1 cellular context compared by ENCODE assay signal in the genomic region with DNA sequence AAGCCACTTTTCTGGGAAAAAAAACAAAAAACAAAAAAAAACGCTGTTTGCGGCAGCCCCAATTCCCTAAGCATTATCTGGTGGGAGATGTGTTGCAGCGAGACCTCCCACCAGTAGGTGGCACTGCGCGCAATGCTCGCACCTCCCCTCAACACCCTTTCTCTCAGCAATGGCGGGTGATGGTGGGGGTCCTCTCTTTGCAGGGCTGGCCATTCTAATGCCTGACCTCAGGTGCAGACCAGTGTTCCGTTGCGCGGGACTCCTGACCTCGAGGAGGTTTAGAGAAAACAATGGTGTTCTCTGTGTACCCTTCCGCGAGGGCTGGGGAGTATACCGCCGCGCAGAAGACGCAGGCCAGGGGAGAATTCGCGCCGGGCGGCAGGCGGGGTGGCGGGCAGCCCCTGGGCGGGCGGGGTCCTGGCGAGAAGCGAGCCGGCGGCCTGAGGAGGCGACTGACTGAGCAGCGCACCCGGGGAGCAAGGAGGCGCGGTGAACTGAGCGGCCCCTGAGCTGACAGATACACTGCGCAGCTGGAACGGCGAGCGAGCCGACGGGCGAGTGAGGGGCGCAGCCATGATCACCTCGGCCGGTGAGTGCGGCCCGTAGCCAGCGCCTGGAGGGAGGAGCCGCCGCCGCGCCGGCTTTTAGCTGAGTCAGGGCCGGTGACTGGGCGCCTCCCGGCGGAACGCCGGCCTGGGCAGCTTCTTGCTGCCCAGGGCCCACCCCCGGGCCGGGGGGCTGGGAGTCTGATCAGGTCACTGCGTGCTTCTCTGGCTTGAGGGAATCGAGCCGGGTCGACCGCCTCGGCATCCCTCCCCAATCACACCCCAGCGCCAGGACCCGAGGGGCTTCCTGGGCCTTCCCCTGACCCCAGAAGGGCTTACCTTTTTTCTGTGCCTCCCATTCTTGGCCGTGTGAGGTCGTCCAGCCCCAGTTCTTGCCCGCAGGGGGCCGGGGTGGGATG.
A peak's percentile ranks its signal among the peaks of the same experiment; 100 is the strongest.
TF ChIP-seq lines count a peak whose summit lies in the region.

A gene (plus strand): TSS at position 415 of the 964 bp plus-strand sequence. CDS start 159 bp downstream, at position 574.

TF ChIP-seq in GM23338, 12 proteins besides CTCF, POLR2A, EP300 and RAD21 (continued from another document):
- TF ChIP-seq, protein P1, sequence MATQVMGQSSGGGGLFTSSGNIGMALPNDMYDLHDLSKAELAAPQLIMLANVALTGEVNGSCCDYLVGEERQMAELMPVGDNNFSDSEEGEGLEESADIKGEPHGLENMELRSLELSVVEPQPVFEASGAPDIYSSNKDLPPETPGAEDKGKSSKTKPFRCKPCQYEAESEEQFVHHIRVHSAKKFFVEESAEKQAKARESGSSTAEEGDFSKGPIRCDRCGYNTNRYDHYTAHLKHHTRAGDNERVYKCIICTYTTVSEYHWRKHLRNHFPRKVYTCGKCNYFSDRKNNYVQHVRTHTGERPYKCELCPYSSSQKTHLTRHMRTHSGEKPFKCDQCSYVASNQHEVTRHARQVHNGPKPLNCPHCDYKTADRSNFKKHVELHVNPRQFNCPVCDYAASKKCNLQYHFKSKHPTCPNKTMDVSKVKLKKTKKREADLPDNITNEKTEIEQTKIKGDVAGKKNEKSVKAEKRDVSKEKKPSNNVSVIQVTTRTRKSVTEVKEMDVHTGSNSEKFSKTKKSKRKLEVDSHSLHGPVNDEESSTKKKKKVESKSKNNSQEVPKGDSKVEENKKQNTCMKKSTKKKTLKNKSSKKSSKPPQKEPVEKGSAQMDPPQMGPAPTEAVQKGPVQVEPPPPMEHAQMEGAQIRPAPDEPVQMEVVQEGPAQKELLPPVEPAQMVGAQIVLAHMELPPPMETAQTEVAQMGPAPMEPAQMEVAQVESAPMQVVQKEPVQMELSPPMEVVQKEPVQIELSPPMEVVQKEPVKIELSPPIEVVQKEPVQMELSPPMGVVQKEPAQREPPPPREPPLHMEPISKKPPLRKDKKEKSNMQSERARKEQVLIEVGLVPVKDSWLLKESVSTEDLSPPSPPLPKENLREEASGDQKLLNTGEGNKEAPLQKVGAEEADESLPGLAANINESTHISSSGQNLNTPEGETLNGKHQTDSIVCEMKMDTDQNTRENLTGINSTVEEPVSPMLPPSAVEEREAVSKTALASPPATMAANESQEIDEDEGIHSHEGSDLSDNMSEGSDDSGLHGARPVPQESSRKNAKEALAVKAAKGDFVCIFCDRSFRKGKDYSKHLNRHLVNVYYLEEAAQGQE (IDR thresholded peaks at IDR 0.05; ENCODE audit: unreplicated experiment) = no peak
- TF ChIP-seq, protein P2, sequence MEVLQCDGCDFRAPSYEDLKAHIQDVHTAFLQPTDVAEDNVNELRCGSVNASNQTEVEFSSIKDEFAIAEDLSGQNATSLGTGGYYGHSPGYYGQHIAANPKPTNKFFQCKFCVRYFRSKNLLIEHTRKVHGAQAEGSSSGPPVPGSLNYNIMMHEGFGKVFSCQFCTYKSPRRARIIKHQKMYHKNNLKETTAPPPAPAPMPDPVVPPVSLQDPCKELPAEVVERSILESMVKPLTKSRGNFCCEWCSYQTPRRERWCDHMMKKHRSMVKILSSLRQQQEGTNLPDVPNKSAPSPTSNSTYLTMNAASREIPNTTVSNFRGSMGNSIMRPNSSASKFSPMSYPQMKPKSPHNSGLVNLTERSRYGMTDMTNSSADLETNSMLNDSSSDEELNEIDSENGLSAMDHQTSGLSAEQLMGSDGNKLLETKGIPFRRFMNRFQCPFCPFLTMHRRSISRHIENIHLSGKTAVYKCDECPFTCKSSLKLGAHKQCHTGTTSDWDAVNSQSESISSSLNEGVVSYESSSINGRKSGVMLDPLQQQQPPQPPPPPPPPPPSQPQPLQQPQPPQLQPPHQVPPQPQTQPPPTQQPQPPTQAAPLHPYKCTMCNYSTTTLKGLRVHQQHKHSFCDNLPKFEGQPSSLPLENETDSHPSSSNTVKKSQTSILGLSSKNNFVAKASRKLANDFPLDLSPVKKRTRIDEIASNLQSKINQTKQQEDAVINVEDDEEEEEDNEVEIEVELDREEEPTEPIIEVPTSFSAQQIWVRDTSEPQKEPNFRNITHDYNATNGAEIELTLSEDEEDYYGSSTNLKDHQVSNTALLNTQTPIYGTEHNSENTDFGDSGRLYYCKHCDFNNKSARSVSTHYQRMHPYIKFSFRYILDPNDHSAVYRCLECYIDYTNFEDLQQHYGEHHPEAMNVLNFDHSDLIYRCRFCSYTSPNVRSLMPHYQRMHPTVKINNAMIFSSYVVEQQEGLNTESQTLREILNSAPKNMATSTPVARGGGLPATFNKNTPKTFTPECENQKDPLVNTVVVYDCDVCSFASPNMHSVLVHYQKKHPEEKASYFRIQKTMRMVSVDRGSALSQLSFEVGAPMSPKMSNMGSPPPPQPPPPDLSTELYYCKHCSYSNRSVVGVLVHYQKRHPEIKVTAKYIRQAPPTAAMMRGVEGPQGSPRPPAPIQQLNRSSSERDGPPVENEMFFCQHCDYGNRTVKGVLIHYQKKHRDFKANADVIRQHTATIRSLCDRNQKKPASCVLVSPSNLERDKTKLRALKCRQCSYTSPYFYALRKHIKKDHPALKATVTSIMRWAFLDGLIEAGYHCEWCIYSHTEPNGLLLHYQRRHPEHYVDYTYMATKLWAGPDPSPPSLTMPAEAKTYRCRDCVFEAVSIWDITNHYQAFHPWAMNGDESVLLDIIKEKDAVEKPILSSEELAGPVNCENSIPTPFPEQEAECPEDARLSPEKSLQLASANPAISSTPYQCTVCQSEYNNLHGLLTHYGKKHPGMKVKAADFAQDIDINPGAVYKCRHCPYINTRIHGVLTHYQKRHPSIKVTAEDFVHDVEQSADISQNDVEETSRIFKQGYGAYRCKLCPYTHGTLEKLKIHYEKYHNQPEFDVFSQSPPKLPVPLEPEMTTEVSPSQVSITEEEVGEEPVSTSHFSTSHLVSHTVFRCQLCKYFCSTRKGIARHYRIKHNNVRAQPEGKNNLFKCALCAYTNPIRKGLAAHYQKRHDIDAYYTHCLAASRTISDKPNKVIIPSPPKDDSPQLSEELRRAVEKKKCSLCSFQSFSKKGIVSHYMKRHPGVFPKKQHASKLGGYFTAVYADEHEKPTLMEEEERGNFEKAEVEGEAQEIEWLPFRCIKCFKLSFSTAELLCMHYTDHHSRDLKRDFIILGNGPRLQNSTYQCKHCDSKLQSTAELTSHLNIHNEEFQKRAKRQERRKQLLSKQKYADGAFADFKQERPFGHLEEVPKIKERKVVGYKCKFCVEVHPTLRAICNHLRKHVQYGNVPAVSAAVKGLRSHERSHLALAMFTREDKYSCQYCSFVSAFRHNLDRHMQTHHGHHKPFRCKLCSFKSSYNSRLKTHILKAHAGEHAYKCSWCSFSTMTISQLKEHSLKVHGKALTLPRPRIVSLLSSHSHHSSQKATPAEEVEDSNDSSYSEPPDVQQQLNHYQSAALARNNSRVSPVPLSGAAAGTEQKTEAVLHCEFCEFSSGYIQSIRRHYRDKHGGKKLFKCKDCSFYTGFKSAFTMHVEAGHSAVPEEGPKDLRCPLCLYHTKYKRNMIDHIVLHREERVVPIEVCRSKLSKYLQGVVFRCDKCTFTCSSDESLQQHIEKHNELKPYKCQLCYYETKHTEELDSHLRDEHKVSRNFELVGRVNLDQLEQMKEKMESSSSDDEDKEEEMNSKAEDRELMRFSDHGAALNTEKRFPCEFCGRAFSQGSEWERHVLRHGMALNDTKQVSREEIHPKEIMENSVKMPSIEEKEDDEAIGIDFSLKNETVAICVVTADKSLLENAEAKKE (CRISPR knock-in tag; IDR thresholded peaks at IDR 0.05) = no peak
- TF ChIP-seq CREB1 (CRISPR knock-in tag; IDR thresholded peaks at IDR 0.05; ENCODE audit: low read depth) (peak; percentile 37; the same call in 1 of the 2 replicates), NANOG (IDR thresholded peaks at IDR 0.05; ENCODE audit: borderline replicate concordance) (no peak), ZNF331 (CRISPR knock-in tag; IDR thresholded peaks at IDR 0.05; ENCODE audit: low read depth) (no peak), EZH2phosphoT487 (IDR thresholded peaks at IDR 0.05; ENCODE audit: unreplicated experiment) (no peak), JUNB (IDR thresholded peaks at IDR 0.05; ENCODE audit: unreplicated experiment) (no peak)
- TF ChIP-seq, protein P3, sequence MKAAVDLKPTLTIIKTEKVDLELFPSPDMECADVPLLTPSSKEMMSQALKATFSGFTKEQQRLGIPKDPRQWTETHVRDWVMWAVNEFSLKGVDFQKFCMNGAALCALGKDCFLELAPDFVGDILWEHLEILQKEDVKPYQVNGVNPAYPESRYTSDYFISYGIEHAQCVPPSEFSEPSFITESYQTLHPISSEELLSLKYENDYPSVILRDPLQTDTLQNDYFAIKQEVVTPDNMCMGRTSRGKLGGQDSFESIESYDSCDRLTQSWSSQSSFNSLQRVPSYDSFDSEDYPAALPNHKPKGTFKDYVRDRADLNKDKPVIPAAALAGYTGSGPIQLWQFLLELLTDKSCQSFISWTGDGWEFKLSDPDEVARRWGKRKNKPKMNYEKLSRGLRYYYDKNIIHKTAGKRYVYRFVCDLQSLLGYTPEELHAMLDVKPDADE (IDR thresholded peaks at IDR 0.05) = no peak
TF ChIP-seq in GM23338: peak in this region for 2.
